In genomic region chr3:53506110-53506762, GRCh38 we compare ENCODE assay signal across 14 cellular contexts. TPM values are rescaled to one million over a fixed set of nuclear protein-coding genes. Genes with fewer than 3 reads are reported as not detected.
"Had no signal": no experiment of that assay in that cellular context is flagged by ENCODE, and none has a peak within 500 bp of the region (broad histone marks: within the 10 kb centered on the region; RNA-seq: fewer than 3 reads in every experiment).

No MANE protein-coding gene starts in this region.

- H3K27ac Mint-ChIP-seq: activated CD4-positive, alpha-beta memory T cell treated with anti-CD3 and anti-CD28 coated beads, Interleukin-2, amount 10 ng/mL, durations not matched to agents 7 days and 5 days; activated naive CD8-positive, alpha-beta T cell treated with anti-CD3 and anti-CD28 coated beads, Interleukin-2, amount 10 ng/mL, durations not matched to agents 7 days and 5 days; naive thymus-derived CD8-positive, alpha-beta T cell; stimulated activated naive CD8-positive, alpha-beta T cell treated with anti-CD3 and anti-CD28 coated beads, Interleukin-15, amount 100 ng/mL, for 72 hours had no signal

- DNase-seq: activated CD4-positive, alpha-beta memory T cell treated with anti-CD3 and anti-CD28 coated beads, Interleukin-2, amount 10 ng/mL, durations not matched to agents 7 days and 5 days; activated CD8-positive, alpha-beta memory T cell treated with anti-CD3 and anti-CD28 coated beads, Interleukin-2, amount 50 U/mL, for 4 hours; activated naive CD8-positive, alpha-beta T cell treated with anti-CD3 and anti-CD28 coated beads, Interleukin-2, amount 10 ng/mL, durations not matched to agents 7 days and 5 days; anterior cingulate cortex; foreskin melanocyte; heart left ventricle; naive thymus-derived CD8-positive, alpha-beta T cell; nucleus accumbens; psoas muscle; stimulated activated CD4-positive, alpha-beta T cell treated with anti-CD3 and anti-CD28 coated beads, Interleukin-2, amount 100 ng/mL, for 48 hours; stimulated activated naive CD8-positive, alpha-beta T cell treated with anti-CD3 and anti-CD28 coated beads, Interleukin-15, amount 100 ng/mL, for 72 hours; testis had no signal

- H3K4me3 Mint-ChIP-seq: activated CD4-positive, alpha-beta memory T cell treated with anti-CD3 and anti-CD28 coated beads, Interleukin-2, amount 10 ng/mL, durations not matched to agents 7 days and 5 days; activated naive CD8-positive, alpha-beta T cell treated with anti-CD3 and anti-CD28 coated beads, Interleukin-2, amount 10 ng/mL, durations not matched to agents 7 days and 5 days; naive thymus-derived CD8-positive, alpha-beta T cell; stimulated activated naive CD8-positive, alpha-beta T cell treated with anti-CD3 and anti-CD28 coated beads, Interleukin-15, amount 100 ng/mL, for 72 hours had no signal

- H3K36me3 Mint-ChIP-seq: activated naive CD8-positive, alpha-beta T cell treated with anti-CD3 and anti-CD28 coated beads, Interleukin-2, amount 10 ng/mL, durations not matched to agents 7 days and 5 days; naive thymus-derived CD8-positive, alpha-beta T cell had no signal

- H3K27ac ChIP-seq: heart left ventricle, psoas muscle, testis had no signal

- H3K4me3 ChIP-seq: heart left ventricle, lung, psoas muscle, testis had no signal

- H3K9me3 Mint-ChIP-seq: activated CD4-positive, alpha-beta memory T cell treated with anti-CD3 and anti-CD28 coated beads, Interleukin-2, amount 10 ng/mL, durations not matched to agents 7 days and 5 days; activated naive CD8-positive, alpha-beta T cell treated with anti-CD3 and anti-CD28 coated beads, Interleukin-2, amount 10 ng/mL, durations not matched to agents 7 days and 5 days; naive thymus-derived CD8-positive, alpha-beta T cell; stimulated activated naive CD8-positive, alpha-beta T cell treated with anti-CD3 and anti-CD28 coated beads, Interleukin-15, amount 100 ng/mL, for 72 hours had no signal

- H3K4me1 Mint-ChIP-seq: activated CD4-positive, alpha-beta memory T cell treated with anti-CD3 and anti-CD28 coated beads, Interleukin-2, amount 10 ng/mL, durations not matched to agents 7 days and 5 days; activated naive CD8-positive, alpha-beta T cell treated with anti-CD3 and anti-CD28 coated beads, Interleukin-2, amount 10 ng/mL, durations not matched to agents 7 days and 5 days; naive thymus-derived CD8-positive, alpha-beta T cell had no signal

- H3K4me1 ChIP-seq: heart left ventricle, psoas muscle had no signal

- H3K9me3 ChIP-seq: heart left ventricle, psoas muscle, testis had no signal

- H3K27me3 ChIP-seq: testis had no signal

RNA-seq across cellular contexts. Expression of gene CACNA1D, which starts 11.8 kb away (rescaled TPM):
- total RNA-seq: activated naive CD8-positive, alpha-beta T cell treated with anti-CD3 and anti-CD28 coated beads, Interleukin-2, amount 10 ng/mL, durations not matched to agents 7 days and 5 days; endothelial cell of umbilical vein; naive thymus-derived CD8-positive, alpha-beta T cell had no signal
